ENCODE assay signal across 8 cellular contexts in the genomic region with DNA sequence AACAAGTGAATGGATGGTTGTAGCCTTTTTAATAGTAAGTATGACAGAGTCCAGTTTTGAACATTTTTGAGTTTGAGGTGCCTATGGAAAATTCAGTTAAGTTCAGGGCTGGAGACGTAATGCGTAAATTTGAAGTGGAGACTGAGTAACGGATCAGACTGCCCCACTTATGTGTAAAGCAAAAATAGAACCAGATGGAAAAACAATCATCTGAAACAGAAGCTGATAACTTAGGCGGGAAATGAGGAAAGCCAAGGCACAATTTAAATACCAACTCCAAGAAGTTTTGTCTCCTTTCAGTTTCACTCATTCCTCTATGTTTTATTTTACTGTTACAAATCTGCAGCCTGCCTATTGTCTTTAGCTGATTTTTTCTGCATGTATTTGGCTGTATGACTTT. TPM values are rescaled to one million over a fixed set of nuclear protein-coding genes. Genes with fewer than 3 reads are reported as not detected.
DNase-seq lines count a peak whose midpoint lies in the region; ATAC-seq and TF ChIP-seq lines count a peak whose summit lies in the region.

No MANE protein-coding gene starts in this region.

- H3K4me2 ChIP-seq in Karpas-422 (ENCODE audit: low read depth, low read length, poor library complexity, severe bottlenecking) = peak overlapping the region; percentile 97

- intact Hi-C loops in naive thymus-derived CD4-positive, alpha-beta T cell (cut with micrococcal nuclease) = loop anchor here in 1 of 2 donors (1.0 to 10.0 kb wide), 3 partner anchors 11 to 1340 kb away; partner anchors contain the start of gene FIP1L1

- peak overlapping the region; percentile 74 for H3K4me3 ChIP-seq in AG10803 (ENCODE audit: low read length)
- H3K4me3 ChIP-seq in Karpas-422 (ENCODE audit: low read length) = peak overlapping the region; percentile 73
- H3K4me3 ChIP-seq in duodenal mucosa (ENCODE audit: low read depth in 1 of 2, low read length in 2 of 2) = peak overlapping the region; percentile 80 to 85
- no peak overlapping the region for H3K4me3 ChIP-seq in naive thymus-derived CD4-positive, alpha-beta T cell (ENCODE audit: low read length)

- no peaks in the 10 kb centered on the region for H4K20me1 ChIP-seq in Karpas-422 (ENCODE audit: insufficient read depth, low read depth, low read length)

- no peaks in the 10 kb centered on the region for H3K9me3 Mint-ChIP-seq in naive thymus-derived CD4-positive, alpha-beta T cell

- H3K36me3 Mint-ChIP-seq in naive thymus-derived CD4-positive, alpha-beta T cell = peaks cover 0 to 5% (median 0%) of the 10 kb centered on the region in 5 donors

- peak overlapping the region; percentile 32 to 92 (median 89) for H3K4me3 Mint-ChIP-seq in naive thymus-derived CD4-positive, alpha-beta T cell

- CTCF ChIA-PET in naive thymus-derived CD4-positive, alpha-beta T cell (lab: Charles Lee) = no interaction called here

- H3K9me3 ChIP-seq in Karpas-422 (ENCODE audit: low read length) (no peaks in the 10 kb centered on the region), duodenal mucosa (ENCODE audit: control insufficient read depth in 1 of 2, low read length in 2 of 2) (no peaks in the 10 kb centered on the region)
- no peaks in the 10 kb centered on the region for H3K9me3 ChIP-seq in naive thymus-derived CD4-positive, alpha-beta T cell (ENCODE audit: control insufficient read depth in 2 of 3, low read length in 3 of 3)

- H2AFZ ChIP-seq in Karpas-422 (ENCODE audit: low read length) = no peak overlapping the region

- POLR2A ChIA-PET in naive thymus-derived CD4-positive, alpha-beta T cell (lab: Charles Lee) = interaction anchor here (0.6 kb wide), 1 partner anchor 676 kb away, joined by 3 read pairs; no protein-coding TSS in a partner anchor

- no peak for TF ChIP-seq CTCF in AG10803 (conservative IDR thresholded peaks at IDR 0.05; ENCODE audit: low read length)

- H3K36me3 ChIP-seq in Karpas-422 (ENCODE audit: insufficient read depth, low read length) = no peaks in the 10 kb centered on the region; the same call in 1 of the 2 replicates
- H3K36me3 ChIP-seq in duodenal mucosa (ENCODE audit: control insufficient read depth in 1 of 2, insufficient read depth in 2 of 2, low read length in 2 of 2) = peaks cover under 1 to 4% of the 10 kb centered on the region in 2 donors
- H3K36me3 ChIP-seq in naive thymus-derived CD4-positive, alpha-beta T cell (ENCODE audit: control insufficient read depth in 2 of 3, insufficient read depth in 3 of 3, low read length in 3 of 3) = no peaks in the 10 kb centered on the region

- peaks cover 33% of the 10 kb centered on the region for H3K4me1 ChIP-seq in Karpas-422 (ENCODE audit: low read length)
- H3K4me1 ChIP-seq in duodenal mucosa (ENCODE audit: control insufficient read depth in 1 of 2, insufficient read depth in 2 of 2, low read length in 2 of 2) = peaks cover 23% of the 10 kb centered on the region in 2 donors
- peaks cover 0 to 5% of the 10 kb centered on the region in 2 donors for H3K4me1 ChIP-seq in naive thymus-derived CD4-positive, alpha-beta T cell (ENCODE audit: control insufficient read depth in 2 of 2, insufficient read depth in 2 of 2, low read length in 2 of 2)

- H3K27ac ChIP-seq in Karpas-422 (ENCODE audit: low read length) (peak overlapping the region; percentile 67), duodenal mucosa (ENCODE audit: low read depth, low read length) (no peak overlapping the region)
- H3K27ac ChIP-seq in naive thymus-derived CD4-positive, alpha-beta T cell (ENCODE audit: low read depth, low read length) = no peak overlapping the region

- peaks cover 18 to 37% (median 26%) of the 10 kb centered on the region in 7 donors for H3K4me1 Mint-ChIP-seq in naive thymus-derived CD4-positive, alpha-beta T cell

- H3K79me2 ChIP-seq in Karpas-422 (ENCODE audit: low read length) = peaks cover 55% of the 10 kb centered on the region

- peak overlapping the region in 3 of 9 donors; percentile 7 to 50 (median 7) for H3K27ac Mint-ChIP-seq in naive thymus-derived CD4-positive, alpha-beta T cell

- H3K9ac ChIP-seq in Karpas-422 (ENCODE audit: low read length) (peak overlapping the region; percentile 80), duodenal mucosa (ENCODE audit: low read depth in 1 of 2, low read length in 2 of 2) (peak overlapping the region in 1 of 2 donors; percentile 68)

- DNase-seq in AG10803 (ENCODE audit: low read depth) (peak; percentile 25), Karpas-422 (no peak), nucleus accumbens (lab: John Stamatoyannopoulos, UW) (no peak), GM19238 (ENCODE audit: insufficient read length, low spot score) (no peak)
- DNase-seq in naive thymus-derived CD4-positive, alpha-beta T cell = no peak

- H3K27me3 ChIP-seq in Karpas-422 (ENCODE audit: low read length) = 0 out of 2 replicates have a peak, but pooled peaks cover 3% of the 10 kb centered on the region
- H3K27me3 ChIP-seq in duodenal mucosa (ENCODE audit: control insufficient read depth in 1 of 2, insufficient read depth in 2 of 2, low read length in 2 of 2) = no peaks in the 10 kb centered on the region
- H3K27me3 ChIP-seq in naive thymus-derived CD4-positive, alpha-beta T cell (ENCODE audit: control insufficient read depth in 2 of 2, insufficient read depth in 2 of 2, low read length in 2 of 2) = no peaks in the 10 kb centered on the region

- no peak for ATAC-seq in naive thymus-derived CD4-positive, alpha-beta T cell
- ATAC-seq in GM21423 (IDR thresholded peaks at IDR 0.05; ENCODE audit: unreplicated experiment) (no peak), HG03520 (IDR thresholded peaks at IDR 0.05; ENCODE audit: unreplicated experiment) (no peak)

- no peaks in the 10 kb centered on the region for H3K9me2 ChIP-seq in Karpas-422 (replicated peaks; ENCODE audit: insufficient read depth, low read length)

- peaks cover 8 to 29% (median 22%) of the 10 kb centered on the region in 5 donors for H3K27me3 Mint-ChIP-seq in naive thymus-derived CD4-positive, alpha-beta T cell

RNA-seq across cellular contexts. Expression of gene SGCB, which starts 1.2 kb away (rescaled TPM):
- 9.6 and 9.8 TPM in 2 replicates for total RNA-seq in Karpas-422 (2014; rRNA removed; shearing (Covaris generic); ENCODE audit: low replicate concordance)
- total RNA-seq in naive thymus-derived CD4-positive, alpha-beta T cell = 10 to 100 TPM in 1 of 5 experiments, 1 to 10 TPM in 4; 3.6 to 11.6 (median 4.5) TPM
- polyA plus RNA-seq in naive thymus-derived CD4-positive, alpha-beta T cell = 1 to 10 TPM; 4.1 to 4.6 TPM

RNA-seq across cellular contexts. Expression of gene SPATA18, which starts 14.2 kb away (rescaled TPM):
- 0.07 TPM in 1 of 2 replicates, not detected in the other for total RNA-seq in Karpas-422 (2014; rRNA removed; shearing (Covaris generic); ENCODE audit: low replicate concordance)
- total RNA-seq in naive thymus-derived CD4-positive, alpha-beta T cell = under 1 TPM in 1 of 5 experiments, not detected in 4; 0.34 TPM
- not detected for polyA plus RNA-seq in naive thymus-derived CD4-positive, alpha-beta T cell

RNA-seq across cellular contexts. Expression of gene LRRC66, which starts 16.7 kb away (rescaled TPM):
- 0.07 and 0.29 TPM in 2 replicates for total RNA-seq in Karpas-422 (2014; rRNA removed; shearing (Covaris generic); ENCODE audit: low replicate concordance)
- under 1 TPM; 0.11 to 0.27 (median 0.17) TPM for total RNA-seq in naive thymus-derived CD4-positive, alpha-beta T cell
- under 1 TPM in 1 of 2 donors, not detected in 1; 0.23 TPM for polyA plus RNA-seq in naive thymus-derived CD4-positive, alpha-beta T cell
